Comparison of ENCODE assay signal across 8 cellular contexts in genomic region chr15:48177383-48177874, GRCh38. TPM values are rescaled to one million over a fixed set of nuclear protein-coding genes. Genes with fewer than 3 reads are reported as not detected.
DNase-seq lines count a peak whose midpoint lies in the region; ATAC-seq, FAIRE-seq and TF ChIP-seq lines count a peak whose summit lies in the region.

No MANE protein-coding gene starts in this region.

- peaks cover 8% of the 10 kb centered on the region for H3K27me3 Mint-ChIP-seq in activated CD8-positive, alpha-beta T cell treated with anti-CD3 and anti-CD28 coated beads, Interleukin-2, amount 10 ng/mL, durations not matched to agents 7 days and 5 days (ENCODE audit: low read depth)

- peak overlapping the region; percentile 76 to 91 for H3K4me3 ChIP-seq in gastroesophageal sphincter

- H3K27ac ChIP-seq in gastroesophageal sphincter = peak overlapping the region; percentile 87 to 98 (median 93)

- H3K4me1 Mint-ChIP-seq in activated CD8-positive, alpha-beta T cell treated with anti-CD3 and anti-CD28 coated beads, Interleukin-2, amount 10 ng/mL, durations not matched to agents 7 days and 5 days (ENCODE audit: low read depth) = peaks cover 24% of the 10 kb centered on the region

- H3K36me3 Mint-ChIP-seq in activated CD8-positive, alpha-beta T cell treated with anti-CD3 and anti-CD28 coated beads, Interleukin-2, amount 10 ng/mL, durations not matched to agents 7 days and 5 days (ENCODE audit: low read depth) = peaks cover 17% of the 10 kb centered on the region

- FAIRE-seq in GM12892 (lab: Jason Lieb, UNC) = peak; percentile 81

- TF ChIP-seq POLR2A in GM12892 (IDR thresholded peaks at IDR 0.05; ENCODE audit: low read depth, low read length) (no peak), gastroesophageal sphincter (IDR thresholded peaks at IDR 0.05) (no peak)

- WGBS in gastroesophageal sphincter (ENCODE audit: low coverage in 1 of 2), 2 donors = 0 to 2% methylated on average over 10 of the region's 15 CpGs

- H3K27me3 ChIP-seq in gastroesophageal sphincter = no peaks in the 10 kb centered on the region

- peak overlapping the region; percentile 86 for H3K27ac Mint-ChIP-seq in activated CD8-positive, alpha-beta T cell treated with anti-CD3 and anti-CD28 coated beads, Interleukin-2, amount 10 ng/mL, durations not matched to agents 7 days and 5 days

- TF ChIP-seq EP300 in gastroesophageal sphincter (IDR thresholded peaks at IDR 0.05) = no peak

- H3K9me3 Mint-ChIP-seq in activated CD8-positive, alpha-beta T cell treated with anti-CD3 and anti-CD28 coated beads, Interleukin-2, amount 10 ng/mL, durations not matched to agents 7 days and 5 days (ENCODE audit: insufficient read depth) = peaks cover 4% of the 10 kb centered on the region

- peak; percentile 65 for DNase-seq in ACHN
- no peak for DNase-seq in GM12892 (ENCODE audit: insufficient read length)
- peak; percentile 56 for DNase-seq in NCI-H1436 (lab: John Stamatoyannopoulos, UW)
- peak; percentile 45 for DNase-seq in activated CD8-positive, alpha-beta T cell treated with anti-CD3 and anti-CD28 coated beads, Interleukin-2, amount 10 ng/mL, durations not matched to agents 7 days and 5 days
- no peak for DNase-seq in omental fat pad (ENCODE audit: low spot score)
- DNase-seq in stimulated activated CD4-positive, alpha-beta T cell treated with anti-CD3 and anti-CD28 coated beads, Interleukin-2, amount 100 ng/mL, for 48 hours = no peak

- H3K4me3 Mint-ChIP-seq in activated CD8-positive, alpha-beta T cell treated with anti-CD3 and anti-CD28 coated beads, Interleukin-2, amount 10 ng/mL, durations not matched to agents 7 days and 5 days = peak overlapping the region; percentile 92

- TF ChIP-seq CTCF in gastroesophageal sphincter (IDR thresholded peaks at IDR 0.05) = no peak
- TF ChIP-seq CTCF in omental fat pad (IDR thresholded peaks at IDR 0.05) = no peak

- no peaks in the 10 kb centered on the region for H3K9me3 ChIP-seq in gastroesophageal sphincter

- CTCF ChIA-PET in activated CD8-positive, alpha-beta T cell treated with anti-CD3 and anti-CD28 coated beads, Interleukin-2, amount 10 ng/mL, durations not matched to agents 7 days and 5 days (lab: Charles Lee) = interaction anchor here (0.9 to 1.2 kb wide), 2 partner anchors 11 to 16 kb away, joined by 3 read pairs; no protein-coding TSS in a partner anchor

- in situ Hi-C loops in ACHN (cut with HindIII; ENCODE audit: low pct_ligation_motif_present, low pct_unique_long_range_greater_than_20kb, low sequenced_read_pairs) = no loop called here

- no peaks in the 10 kb centered on the region for H3K36me3 ChIP-seq in gastroesophageal sphincter

- ATAC-seq in HG02763 (IDR thresholded peaks at IDR 0.05; ENCODE audit: unreplicated experiment) = peak; percentile 58
- peak; percentile 68 for ATAC-seq in activated CD8-positive, alpha-beta T cell treated with anti-CD3 and anti-CD28 coated beads, Interleukin-2, amount 10 ng/mL, durations not matched to agents 7 days and 5 days
- peak; percentile 81 for ATAC-seq in gastroesophageal sphincter
- peak; percentile 79 for ATAC-seq in omental fat pad (ENCODE audit: low FRiP score)

- peaks cover 0 to 24% (median 0%) of the 10 kb centered on the region in 3 donors for H3K4me1 ChIP-seq in gastroesophageal sphincter

- POLR2A ChIA-PET in activated CD8-positive, alpha-beta T cell treated with anti-CD3 and anti-CD28 coated beads, Interleukin-2, amount 10 ng/mL, durations not matched to agents 7 days and 5 days (lab: Charles Lee) = interaction anchor here (0.6 to 1.8 kb wide), 5 partner anchors 18 to 770 kb away, joined by 3 to 13 read pairs (median 3); no protein-coding TSS in a partner anchor

RNA-seq across cellular contexts. Expression of gene MYEF2, which starts 0.7 kb away (rescaled TPM):
- 30.2 TPM for polyA plus RNA-seq in GM12892 (2012; ENCODE audit: missing spikeins)
- total RNA-seq in activated CD8-positive, alpha-beta T cell treated with anti-CD3 and anti-CD28 coated beads, Interleukin-2, amount 10 ng/mL, durations not matched to agents 7 days and 5 days = 10 to 100 TPM; 25.4 to 28.5 TPM
- total RNA-seq in gastroesophageal sphincter = 10 to 100 TPM; 19.3 to 94.2 (median 40.1) TPM
- total RNA-seq in omental fat pad = 10 to 100 TPM in 1 of 4 donors, 1 to 10 TPM in 3; 3.6 to 12.4 (median 7.1) TPM

RNA-seq across cellular contexts. Expression of gene CTXN2, which starts 14.0 kb away (rescaled TPM):
- polyA plus RNA-seq in GM12892 (2012; ENCODE audit: missing spikeins) = not detected
- total RNA-seq in activated CD8-positive, alpha-beta T cell treated with anti-CD3 and anti-CD28 coated beads, Interleukin-2, amount 10 ng/mL, durations not matched to agents 7 days and 5 days = not detected
- not detected for total RNA-seq in gastroesophageal sphincter
- total RNA-seq in omental fat pad = not detected

RNA-seq across cellular contexts. Expression of gene SLC12A1, which starts 28.7 kb away (rescaled TPM):
- not detected for polyA plus RNA-seq in GM12892 (2012; ENCODE audit: missing spikeins)
- total RNA-seq in activated CD8-positive, alpha-beta T cell treated with anti-CD3 and anti-CD28 coated beads, Interleukin-2, amount 10 ng/mL, durations not matched to agents 7 days and 5 days = not detected
- total RNA-seq in gastroesophageal sphincter (not detected), omental fat pad (not detected)

RNA-seq across cellular contexts. Expression of gene SLC24A5, which starts 56.6 kb away (rescaled TPM):
- not detected for polyA plus RNA-seq in GM12892 (2012; ENCODE audit: missing spikeins)
- total RNA-seq in activated CD8-positive, alpha-beta T cell treated with anti-CD3 and anti-CD28 coated beads, Interleukin-2, amount 10 ng/mL, durations not matched to agents 7 days and 5 days = not detected
- not detected for total RNA-seq in gastroesophageal sphincter
- not detected for total RNA-seq in omental fat pad

Comparison
In these comparisons a context has a peak if more than half of its experiments do, and no peak if none do; other contexts are left out.
1. DNase-seq: peak in ACHN (single experiment), NCI-H1436 (single experiment) and activated CD8-positive, alpha-beta T cell treated with anti-CD3 and anti-CD28 coated beads, Interleukin-2, amount 10 ng/mL, durations not matched to agents 7 days and 5 days (single experiment); none in GM12892 (single experiment), omental fat pad (single experiment) and stimulated activated CD4-positive, alpha-beta T cell treated with anti-CD3 and anti-CD28 coated beads, Interleukin-2, amount 100 ng/mL, for 48 hours (0 of 2).
2. Peak in every context shown above with its lines, with median percentiles within 50 percentile points of each other: ATAC-seq.